Comparison of ENCODE assay signal across 1 cellular context in genomic region chr20:33317424-33318095, GRCh38.
TF ChIP-seq lines count a peak whose summit lies in the region.

No MANE protein-coding gene starts in this region.

TF ChIP-seq in K562, 482 proteins besides CTCF, POLR2A, EP300 and RAD21:
- TF ChIP-seq ZNF217 (CRISPR knock-in tag; IDR thresholded peaks at IDR 0.05) (no peak), NCOA6 (IDR thresholded peaks at IDR 0.05) (no peak), ZNF134 (CRISPR knock-in tag; conservative IDR thresholded peaks at IDR 0.05) (peak; percentile 91), ILK (tag; IDR thresholded peaks at IDR 0.05; ENCODE audit: borderline replicate concordance, low read depth) (no peak), PURB (CRISPR knock-in tag; IDR thresholded peaks at IDR 0.05; ENCODE audit: low read depth) (no peak), ZNF316 (IDR thresholded peaks at IDR 0.05) (peak; percentile 30; the same call in 1 of the 2 replicates), RBM25 (IDR thresholded peaks at IDR 0.05; ENCODE audit: low read depth, low read length, severe bottlenecking) (peak; percentile 27)
